In genomic region chr2:88692187-88692586, GRCh38 we compare ENCODE assay signal across 8 cellular contexts. TPM values are rescaled to one million over a fixed set of nuclear protein-coding genes. Genes with fewer than 3 reads are reported as not detected.
DNase-seq lines count a peak whose midpoint lies in the region; ATAC-seq, FAIRE-seq and TF ChIP-seq lines count a peak whose summit lies in the region.

No MANE protein-coding gene starts in this region.

- in situ Hi-C loops in ACHN (cut with HindIII; ENCODE audit: low pct_ligation_motif_present, low pct_unique_long_range_greater_than_20kb, low sequenced_read_pairs) (no loop called here), GM23248 (cut with MboI) (loop anchor here (25.0 kb wide), 1 partner anchor 505 kb away; no protein-coding TSS in a partner anchor), astrocyte of the spinal cord (cut with HindIII; ENCODE audit: low sequenced_read_pairs) (no loop called here)

- no peaks in the 10 kb centered on the region for H3K9me3 ChIP-seq in GM23248 (ENCODE audit: low read depth)

- H3K27me3 ChIP-seq in GM23248 (replicated peaks; ENCODE audit: insufficient read depth): no peaks in the 10 kb centered on the region

- DNase-seq in ACHN (peak; percentile 33), GM23248 (peak; percentile 56), SK-N-DZ (ENCODE audit: low spot score) (peak; percentile 8), astrocyte of the spinal cord (ENCODE audit: low read depth, low spot score) (no peak), islet precursor cell (peak; percentile 52), RCC 7860 (ENCODE audit: low spot score) (no peak), left lobe of liver (ENCODE audit: low spot score) (no peak)
- DNase-seq in stimulated activated CD4-positive, alpha-beta T cell treated with anti-CD3 and anti-CD28 coated beads, Interleukin-4, amount 100 ng/mL, for 24 hours: peak; percentile 31

- peak overlapping the region; percentile 45 for H3K27ac ChIP-seq in GM23248

- no peak for ATAC-seq in left lobe of liver

- H4K20me1 ChIP-seq in GM23248 (ENCODE audit: insufficient read depth): no peaks in the 10 kb centered on the region

- H3K4me2 ChIP-seq in GM23248 (ENCODE audit: unreplicated experiment): peak overlapping the region; percentile 92

- no peaks in the 10 kb centered on the region for H3K9me2 ChIP-seq in GM23248 (ENCODE audit: insufficient read depth)

- H3K79me2 ChIP-seq in GM23248 (ENCODE audit: insufficient read depth): peaks cover 64% of the 10 kb centered on the region

- peak overlapping the region; percentile 84 for H3K9ac ChIP-seq in GM23248

- peaks cover 7% of the 10 kb centered on the region for H3K4me1 ChIP-seq in GM23248 (ENCODE audit: insufficient read depth)

- no peak for FAIRE-seq in RCC 7860 (lab: Jason Lieb, UNC)

- H3F3A ChIP-seq in GM23248 (ENCODE audit: insufficient read depth): no peaks in the 10 kb centered on the region

- H3K36me3 ChIP-seq in GM23248 (ENCODE audit: low read depth): no peaks in the 10 kb centered on the region

- no peak for TF ChIP-seq CTCF in astrocyte of the spinal cord (IDR thresholded peaks at IDR 0.05; ENCODE audit: low read depth, low read length)

- peak overlapping the region; percentile 89 for H3K4me3 ChIP-seq in GM23248
- peak overlapping the region; percentile 68 for H3K4me3 ChIP-seq in astrocyte of the spinal cord (ENCODE audit: low read depth, low read length)

- WGBS in GM23248 (ENCODE audit: low coverage in 1 of 2, low lambda C conversion rate in 2 of 2, missing lambda C conversion rate in 2 of 2), 2 experiments: 2 to 3% methylated on average over 11 of the region's 11 CpGs

- peak overlapping the region; percentile 95 for H2AFZ ChIP-seq in GM23248

RNA-seq across cellular contexts. Expression of gene RPIA, which starts 0.7 kb away (rescaled TPM):
- 3.0 and 5.8 TPM in 2 replicates for total RNA-seq in GM23248 (2014; rRNA removed; shearing (Covaris generic))
- polyA plus RNA-seq in GM23248 (2016; fragmentation: Nextera tagmentation; extraction: Ambion mirVana): 9.2 and 10.6 TPM in 2 replicates
- 9.9 and 11.6 TPM in 2 replicates for polyA plus RNA-seq in SK-N-DZ (2014; cell fraction: cytosol; rRNA removed)
- 6.8 and 14.2 TPM in 2 replicates for polyA plus RNA-seq in SK-N-DZ (2014; cell fraction: nucleus; rRNA removed)
- 2.9 TPM for total RNA-seq in left lobe of liver

Comparison
In these comparisons a context has a peak if more than half of its experiments do, and no peak if none do; other contexts are left out.
1. DNase-seq: peak in ACHN (single experiment), GM23248 (single experiment), SK-N-DZ (single experiment), islet precursor cell (single experiment) and stimulated activated CD4-positive, alpha-beta T cell treated with anti-CD3 and anti-CD28 coated beads, Interleukin-4, amount 100 ng/mL, for 24 hours (single experiment); none in astrocyte of the spinal cord (single experiment), RCC 7860 (single experiment) and left lobe of liver (single experiment).